In the genomic region with DNA sequence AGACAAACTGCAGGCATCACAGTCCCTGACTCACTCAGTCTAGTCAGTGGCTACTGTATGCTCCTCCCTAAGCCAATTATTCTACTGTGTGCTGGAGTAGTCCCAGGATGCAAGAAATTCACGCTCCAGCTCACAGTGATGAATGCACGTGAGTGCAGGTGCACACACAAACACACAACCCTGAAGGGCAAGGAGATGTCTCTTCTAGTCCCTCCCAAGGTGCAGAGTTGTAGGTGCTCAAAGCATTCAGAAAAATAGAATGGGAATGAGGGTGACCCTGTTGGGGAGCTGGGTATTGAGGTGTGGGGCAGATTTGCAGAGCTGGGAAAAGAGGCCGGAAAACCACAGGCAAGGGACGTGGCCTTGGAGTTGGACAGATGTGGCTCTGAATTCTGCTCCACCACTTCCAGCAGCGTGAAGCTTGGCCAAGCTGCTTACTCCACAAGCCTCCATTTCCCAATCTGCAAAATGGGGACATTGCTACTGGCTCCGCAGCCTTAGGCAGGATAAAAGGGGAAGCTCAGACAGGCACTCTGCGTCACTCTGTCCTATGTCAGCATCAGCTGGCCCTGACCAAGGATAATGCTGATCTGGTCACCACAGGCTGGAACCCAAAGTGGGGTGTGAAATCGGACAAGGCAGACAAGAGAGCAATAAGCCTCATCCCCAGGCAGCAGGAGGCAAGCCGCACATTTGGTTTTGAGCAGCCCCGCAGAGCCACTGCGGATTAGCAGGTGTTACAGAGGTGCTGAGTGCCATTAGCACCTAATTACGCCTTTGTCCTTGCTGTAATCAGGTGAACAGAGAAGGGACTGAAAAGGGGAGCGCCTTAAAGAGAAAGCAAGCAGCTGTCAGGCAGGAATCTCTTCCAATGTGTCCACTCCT, we compare ENCODE assay signal across 14 cellular contexts. TPM values are rescaled to one million over a fixed set of nuclear protein-coding genes. Genes with fewer than 3 reads are reported as not detected.
DNase-seq lines count a peak whose midpoint lies in the region; ATAC-seq and TF ChIP-seq lines count a peak whose summit lies in the region.
"Had no signal": no experiment of that assay in that cellular context is flagged by ENCODE, and none has a peak within 500 bp of the region (broad histone marks: within the 10 kb centered on the region; RNA-seq: fewer than 3 reads in every experiment).

No MANE protein-coding gene starts in this region.

- peak overlapping the region; percentile 48 to 93 (median 75) for H3K4me3 Mint-ChIP-seq in naive B cell
- H3K4me3 Mint-ChIP-seq: activated CD4-positive, alpha-beta memory T cell treated with anti-CD3 and anti-CD28 coated beads, Interleukin-2, amount 10 ng/mL, durations not matched to agents 7 days and 5 days had no signal

- H3K9me3 Mint-ChIP-seq in naive B cell, result no peaks in the 10 kb centered on the region
- H3K9me3 Mint-ChIP-seq: activated CD4-positive, alpha-beta memory T cell treated with anti-CD3 and anti-CD28 coated beads, Interleukin-2, amount 10 ng/mL, durations not matched to agents 7 days and 5 days had no signal

- H2AFZ ChIP-seq in DND-41 (ENCODE audit: low read depth, low read length), result no peak overlapping the region
- H2AFZ ChIP-seq in OCI-LY7 (ENCODE audit: low read length), result peak overlapping the region; percentile 19; the same call in 1 of the 2 replicates

- no peaks in the 10 kb centered on the region for H3K79me2 ChIP-seq in DND-41 (ENCODE audit: insufficient read depth, low read length)
- H3K79me2 ChIP-seq in OCI-LY7 (ENCODE audit: insufficient read depth, low read depth, low read length), result no peaks in the 10 kb centered on the region; the same call in 1 of the 2 replicates

- H3K4me3 ChIP-seq in DND-41 (ENCODE audit: low read depth in 1 of 2, low read length in 2 of 2) (no peak overlapping the region), OCI-LY7 (ENCODE audit: low read depth, low read length, poor library complexity, severe bottlenecking) (peak overlapping the region; percentile 45)

- no peak for DNase-seq in DND-41
- DNase-seq in NCI-H1436 (lab: John Stamatoyannopoulos, UW), result peak; percentile 90
- peak; percentile 93 for DNase-seq in OCI-LY7 (ENCODE audit: low spot score)
- no peak for DNase-seq in naive B cell
- DNase-seq in OCI-M1 (lab: John Stamatoyannopoulos, UW), result no peak
- DNase-seq: activated CD4-positive, alpha-beta memory T cell treated with anti-CD3 and anti-CD28 coated beads, Interleukin-2, amount 10 ng/mL, durations not matched to agents 7 days and 5 days; dermis blood vessel endothelial cell; left ventricle myocardium superior; NCI-H446; posterior cingulate gyrus; stimulated activated CD4-positive, alpha-beta T cell treated with anti-CD3 and anti-CD28 coated beads, Interleukin-2, amount 100 ng/mL, for 24 hours had no signal

- TF ChIP-seq CTCF in DND-41 (IDR thresholded peaks at IDR 0.05; ENCODE audit: borderline replicate concordance, extremely low read depth, low read length, poor library complexity, severe bottlenecking), result no peak
- TF ChIP-seq CTCF in OCI-LY7 (conservative IDR thresholded peaks at IDR 0.05; ENCODE audit: low read length), result no peak

- BruUV-seq in OCI-LY7 (replicated peaks; lab: Mats Ljungman, UMichigan), result no TSS peak

- H3K27me3 Mint-ChIP-seq in naive B cell, result no peaks in the 10 kb centered on the region

- H4K20me1 ChIP-seq in DND-41 (ENCODE audit: insufficient read depth, low read length) (no peaks in the 10 kb centered on the region), OCI-LY7 (ENCODE audit: insufficient read depth, low read length) (no peaks in the 10 kb centered on the region)

- no peak for ATAC-seq in DND-41 (ENCODE audit: insufficient read depth, low read depth)
- ATAC-seq in naive B cell (ENCODE audit: low read depth in 2 of 2), result no peak
- ATAC-seq in GM18909 (IDR thresholded peaks at IDR 0.05; ENCODE audit: poor library complexity, unreplicated experiment), result no peak
- ATAC-seq in HG02571 (IDR thresholded peaks at IDR 0.05; ENCODE audit: unreplicated experiment), result no peak
- ATAC-seq: left ventricle myocardium superior had no signal

- H3K27ac ChIP-seq in DND-41 (ENCODE audit: low read length) (peak overlapping the region; percentile 94), OCI-LY7 (ENCODE audit: low read depth, low read length, poor library complexity, severe bottlenecking) (peak overlapping the region; percentile 96)

- H3K4me1 ChIP-seq in DND-41 (ENCODE audit: insufficient read depth, low read length) (peaks cover 86% of the 10 kb centered on the region), OCI-LY7 (ENCODE audit: insufficient read depth, low read length, poor library complexity, severe bottlenecking) (peaks cover 92% of the 10 kb centered on the region)

- peaks cover 84 to 100% (median 96%) of the 10 kb centered on the region in 3 donors for H3K4me1 Mint-ChIP-seq in naive B cell

- H3K9ac ChIP-seq in DND-41 (ENCODE audit: low read depth, low read length), result peak overlapping the region; percentile 9; the same call in 1 of the 2 replicates
- H3K9ac ChIP-seq: SK-N-SH had no signal

- H3K27ac Mint-ChIP-seq in naive B cell, result peak overlapping the region; percentile 83 to 99 (median 94)
- H3K27ac Mint-ChIP-seq: activated CD4-positive, alpha-beta memory T cell treated with anti-CD3 and anti-CD28 coated beads, Interleukin-2, amount 10 ng/mL, durations not matched to agents 7 days and 5 days had no signal

- no peaks in the 10 kb centered on the region for H3K36me3 Mint-ChIP-seq in naive B cell

- CTCF ChIA-PET in OCI-LY7 (lab: Charles Lee; ENCODE audit: unreplicated experiment), result interaction anchor here (0.7 to 2.0 kb wide), 3 partner anchors 50 to 160 kb away, joined by 3 to 4 read pairs (median 3); no protein-coding TSS in a partner anchor

- POLR2A ChIA-PET in OCI-LY7 (lab: Charles Lee), result interaction anchor here (1.2 to 3.9 kb wide), 6 partner anchors 9 to 133 kb away, joined by 5 to 18 read pairs (median 7); no protein-coding TSS in a partner anchor

- H3K27me3 ChIP-seq in DND-41 (ENCODE audit: insufficient read depth, low read length, poor library complexity), result no peaks in the 10 kb centered on the region

- H3K9me2 ChIP-seq in OCI-LY7 (ENCODE audit: insufficient read depth, low read length), result no peaks in the 10 kb centered on the region
- H3K9me2 ChIP-seq: SK-N-SH had no signal

- H3K36me3 ChIP-seq in DND-41 (ENCODE audit: insufficient read depth, low read length) (no peaks in the 10 kb centered on the region; the same call in 1 of the 2 replicates), OCI-LY7 (ENCODE audit: insufficient read depth, low read length) (no peaks in the 10 kb centered on the region)

- H3K9me3 ChIP-seq in DND-41 (ENCODE audit: insufficient read depth, low read length, severe bottlenecking), result no peaks in the 10 kb centered on the region
- no peaks in the 10 kb centered on the region for H3K9me3 ChIP-seq in OCI-LY7 (ENCODE audit: low read length)
- H3K9me3 ChIP-seq: SK-N-SH had no signal

- intact Hi-C loops in OCI-LY7 (cut with micrococcal nuclease; ENCODE audit: unreplicated experiment), result loop anchor here (2.0 kb wide), 1 partner anchor 55 kb away; a partner anchor contains a TSS

- no peak overlapping the region for H3K4me2 ChIP-seq in DND-41 (ENCODE audit: insufficient read depth, low read length)
- H3K4me2 ChIP-seq in OCI-LY7 (ENCODE audit: low read length), result peak overlapping the region; percentile 62
- H3K4me2 ChIP-seq: SK-N-SH had no signal

RNA-seq across cellular contexts. Expression of a gene that starts 54.9 kb away (rescaled TPM):
- total RNA-seq in OCI-LY7 (2014; rRNA removed; shearing (Covaris generic)), result 1.8 and 3.5 TPM in 2 replicates
- 0.22 and 0.32 TPM in 2 replicates for total RNA-seq in OCI-LY7 (2022)
- 1 to 10 TPM in 5 of 6 donors, under 1 TPM in 1; 0.10 to 6.3 (median 1.6) TPM for polyA plus RNA-seq in naive B cell (ENCODE audit: low read depth in 6 of 6)
- total RNA-seq: dermis blood vessel endothelial cell had no signal

Comparison
In these comparisons a context has a peak if more than half of its experiments do, and no peak if none do; other contexts are left out.
1. DNase-seq: peak in NCI-H1436 (single experiment) and OCI-LY7 (single experiment); none in DND-41 (single experiment), naive B cell (single experiment) and OCI-M1 (single experiment).